ENCODE assay signal across 7 cellular contexts in the genomic region with DNA sequence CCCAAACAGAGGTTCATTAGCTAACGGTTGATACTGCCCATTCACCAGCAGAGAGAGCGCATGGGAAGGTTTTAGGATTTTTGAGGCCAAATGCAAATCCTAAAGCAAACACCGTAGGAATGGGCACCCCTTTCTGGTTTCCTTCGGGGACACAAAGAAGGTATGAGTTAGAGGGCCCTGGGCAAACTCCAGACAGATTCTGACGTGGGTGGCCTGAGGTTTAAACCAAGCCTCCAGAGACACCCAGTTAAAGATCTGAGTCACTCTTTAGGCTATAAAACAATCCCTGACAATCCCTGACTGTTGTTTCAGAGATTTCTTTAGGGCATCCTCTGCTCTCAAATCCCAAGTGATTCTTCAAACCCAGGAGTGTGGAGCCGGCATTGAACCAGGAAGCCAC.
DNase-seq lines count a peak whose midpoint lies in the region; ATAC-seq, FAIRE-seq and TF ChIP-seq lines count a peak whose summit lies in the region.
"Not testable (repeated sequence)": the region's sequence is repeated elsewhere in the genome, so short reads cannot be mapped to it uniquely, and the experiment has no call there.

No MANE protein-coding gene starts in this region.

- not testable (repeated sequence) for H3K4me1 Mint-ChIP-seq in activated T-helper 17 cell treated with anti-CD3 and anti-CD28 coated beads, Interleukin-2, amount 50 U/mL, for 72 hours

- not testable (repeated sequence) for H3K27ac ChIP-seq in RWPE2 (ENCODE audit: poor library complexity, severe bottlenecking); endothelial cell of umbilical vein (ENCODE audit: insufficient read depth, low read depth, low read length); foreskin keratinocyte

- not testable (repeated sequence) for H3K27me3 Mint-ChIP-seq in activated T-helper 17 cell treated with anti-CD3 and anti-CD28 coated beads, Interleukin-2, amount 50 U/mL, for 72 hours

- not testable (repeated sequence) for H3K36me3 ChIP-seq in RWPE2 (ENCODE audit: low read depth); endothelial cell of umbilical vein (ENCODE audit: control insufficient read depth in 2 of 2, extremely low read depth in 1 of 2, insufficient read depth in 2 of 2, low read length in 2 of 2); mucosa of descending colon (ENCODE audit: low read depth)

- H2AFZ ChIP-seq in endothelial cell of umbilical vein (ENCODE audit: low read depth, low read length): not testable (repeated sequence)

- not testable (repeated sequence) for H3K4me3 Mint-ChIP-seq in activated T-helper 17 cell treated with anti-CD3 and anti-CD28 coated beads, Interleukin-2, amount 50 U/mL, for 72 hours

- not testable (repeated sequence) for H3K4me1 ChIP-seq in RWPE2 (ENCODE audit: insufficient read depth, poor library complexity, severe bottlenecking); endothelial cell of umbilical vein (ENCODE audit: control insufficient read depth, extremely low read depth, insufficient read depth, low read length); foreskin keratinocyte; mucosa of descending colon (ENCODE audit: low read depth)

- H3K9me1 ChIP-seq in endothelial cell of umbilical vein (replicated peaks; ENCODE audit: control insufficient read depth, extremely low read depth, insufficient read depth, low read length): not testable (repeated sequence)

- not testable (repeated sequence) for TF ChIP-seq CTCF in RWPE2 (IDR thresholded peaks at IDR 0.05; ENCODE audit: poor library complexity, severe bottlenecking); endothelial cell of umbilical vein (IDR thresholded peaks at IDR 0.05; ENCODE audit: extremely low read depth in 1 of 2, insufficient read depth in 1 of 2, low read depth in 1 of 2, low read length in 2 of 2); foreskin keratinocyte (conservative IDR thresholded peaks at IDR 0.05); mucosa of descending colon (IDR thresholded peaks at IDR 0.05)

- not testable (repeated sequence) for H3K27ac Mint-ChIP-seq in activated T-helper 17 cell treated with anti-CD3 and anti-CD28 coated beads, Interleukin-2, amount 50 U/mL, for 72 hours

- not testable (repeated sequence) for H3K4me3 ChIP-seq in RWPE2 (ENCODE audit: severe bottlenecking); endothelial cell of umbilical vein (replicated peaks in 1 of 3; ENCODE audit: insufficient read depth in 1 of 3, low read depth in 1 of 3, low read length in 3 of 3); mucosa of descending colon

- not testable (repeated sequence) for H3K36me3 Mint-ChIP-seq in activated T-helper 17 cell treated with anti-CD3 and anti-CD28 coated beads, Interleukin-2, amount 50 U/mL, for 72 hours (ENCODE audit: low read depth)

- FAIRE-seq in G401.6 (lab: Jason Lieb, UNC) (peak; percentile 77), GM19239 (lab: Jason Lieb, UNC) (peak; percentile 95), endothelial cell of umbilical vein (lab: Jason Lieb, UNC) (peak; percentile 75)

- not testable (repeated sequence) for H3K9me3 Mint-ChIP-seq in activated T-helper 17 cell treated with anti-CD3 and anti-CD28 coated beads, Interleukin-2, amount 50 U/mL, for 72 hours

- intact Hi-C loops in endothelial cell of umbilical vein (cut with micrococcal nuclease); mucosa of descending colon (cut with DNase I, micrococcal nuclease): not testable (repeated sequence)

- TF ChIP-seq POLR2A in endothelial cell of umbilical vein (IDR thresholded peaks at IDR 0.05; ENCODE audit: low read depth, low read length): not testable (repeated sequence)

- not testable (repeated sequence) for H3K9ac ChIP-seq in endothelial cell of umbilical vein (replicated peaks; ENCODE audit: extremely low read depth, insufficient read depth, low read length)

- DNase-seq in GM19239 (ENCODE audit: insufficient read length, low spot score); RWPE2 (ENCODE audit: low spot score); endothelial cell of umbilical vein (ENCODE audit: low read depth, low spot score); foreskin keratinocyte; mucosa of descending colon: not testable (repeated sequence)

- not testable (repeated sequence) for H3K4me2 ChIP-seq in endothelial cell of umbilical vein (ENCODE audit: insufficient read depth, low read length)

- CTCF ChIA-PET in endothelial cell of umbilical vein (lab: Charles Lee): not testable (repeated sequence)

- POLR2A ChIA-PET in endothelial cell of umbilical vein (lab: Charles Lee): not testable (repeated sequence)

- H3K27me3 ChIP-seq in RWPE2 (ENCODE audit: insufficient read depth, poor library complexity, severe bottlenecking); endothelial cell of umbilical vein (ENCODE audit: control insufficient read depth in 2 of 2, insufficient read depth in 2 of 2, low read length in 2 of 2); foreskin keratinocyte: not testable (repeated sequence)

- dilution Hi-C loops in endothelial cell of umbilical vein (cut with MboI; ENCODE audit: extremely low pct_ligation_motif_present, low sequenced_read_pairs): not testable (repeated sequence)

- not testable (repeated sequence) for BruUV-seq in endothelial cell of umbilical vein (replicated peaks; lab: Mats Ljungman, UMichigan)

- not testable (repeated sequence) for H3K79me2 ChIP-seq in endothelial cell of umbilical vein (ENCODE audit: control insufficient read depth, insufficient read depth, low read length)

- not testable (repeated sequence) for H4K20me1 ChIP-seq in endothelial cell of umbilical vein (replicated peaks; ENCODE audit: control insufficient read depth, extremely low read depth, insufficient read depth, low read length)

- H3K9me3 ChIP-seq in RWPE2 (ENCODE audit: severe bottlenecking); endothelial cell of umbilical vein (replicated peaks; ENCODE audit: control insufficient read depth, insufficient read depth, low read length); mucosa of descending colon: not testable (repeated sequence)

- ATAC-seq in RWPE2 (ENCODE audit: low read depth): peak; percentile 93
- ATAC-seq in activated T-helper 17 cell treated with anti-CD3 and anti-CD28 coated beads, Interleukin-2, amount 50 U/mL, for 72 hours (replicated peaks): peak; percentile 60
- ATAC-seq in foreskin keratinocyte: peak; percentile 99
- peak; percentile 25 for ATAC-seq in mucosa of descending colon

Comparison
In these comparisons a context has a peak if more than half of its experiments do, and no peak if none do; other contexts are left out.
1. ATAC-seq: peak in every context shown above with its lines; median percentile 99 in foreskin keratinocyte; 93 in RWPE2; 60 in activated T-helper 17 cell treated with anti-CD3 and anti-CD28 coated beads, Interleukin-2, amount 50 U/mL, for 72 hours; 25 in mucosa of descending colon.